8 cellular contexts compared by ENCODE assay signal in the genomic region with DNA sequence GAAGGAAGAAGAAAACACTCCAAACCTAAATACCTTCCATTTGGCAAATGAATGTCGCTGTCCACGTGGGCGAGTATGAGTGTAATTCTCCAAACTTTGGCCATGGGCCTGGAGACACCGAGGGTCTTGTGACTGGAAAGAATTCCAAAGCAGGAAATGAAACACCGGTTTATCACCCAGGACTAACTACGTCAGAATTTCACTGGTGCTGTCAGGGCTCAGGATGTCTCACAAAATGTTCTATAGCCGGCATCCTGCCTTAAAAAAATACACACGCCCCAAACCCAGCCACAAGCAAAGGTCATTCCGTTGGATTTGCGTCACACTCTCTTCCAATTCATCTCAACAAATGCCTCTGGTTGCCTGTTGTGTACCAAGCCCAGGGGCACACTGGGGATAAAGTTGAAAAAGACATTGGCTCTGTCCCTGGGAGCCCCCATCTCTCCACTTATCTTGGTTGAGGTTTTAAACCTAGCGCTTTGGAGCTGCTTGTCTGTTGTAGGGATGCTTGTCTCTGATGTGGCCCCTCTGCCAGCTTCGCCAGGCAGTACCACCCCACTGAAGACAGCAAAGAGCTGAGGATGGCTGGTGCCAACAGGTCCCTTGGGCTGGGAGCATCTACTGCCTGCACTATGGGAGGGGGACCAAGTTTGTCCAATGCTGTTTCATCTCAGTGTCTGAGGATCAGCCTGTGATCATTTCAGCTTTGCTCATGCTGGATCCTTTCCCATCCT. TPM values are rescaled to one million over a fixed set of nuclear protein-coding genes. Genes with fewer than 3 reads are reported as not detected.
A peak's percentile ranks its signal among the peaks of the same experiment; 100 is the strongest.
DNase-seq lines count a peak whose midpoint lies in the region; ATAC-seq, FAIRE-seq and TF ChIP-seq lines count a peak whose summit lies in the region.

No MANE protein-coding gene starts in this region.

- H3K9me3 Mint-ChIP-seq in astrocyte (ENCODE audit: unreplicated experiment) = peaks cover 13% of the 10 kb centered on the region
- peaks cover 10 to 18% of the 10 kb centered on the region in 2 donors for H3K9me3 Mint-ChIP-seq in stimulated activated naive CD8-positive, alpha-beta T cell treated with anti-CD3 and anti-CD28 coated beads, Interleukin-15, amount 100 ng/mL, for 72 hours

- H3K27ac ChIP-seq in astrocyte (ENCODE audit: low read depth, low read length) = peak overlapping the region; percentile 100

- H3K9ac ChIP-seq in astrocyte (ENCODE audit: low read length) = peak overlapping the region; percentile 93

- no peaks in the 10 kb centered on the region for H3K36me3 ChIP-seq in astrocyte (ENCODE audit: insufficient read depth, low read length)

- peak; percentile 26 for FAIRE-seq in astrocyte (lab: Jason Lieb, UNC)

- H3K4me1 ChIP-seq in astrocyte (ENCODE audit: insufficient read depth, low read length) = peaks cover 46% of the 10 kb centered on the region

- peak overlapping the region; percentile 82 for H3K4me2 ChIP-seq in astrocyte (ENCODE audit: low read length)

- no peaks in the 10 kb centered on the region for H3K27me3 ChIP-seq in astrocyte (ENCODE audit: insufficient read depth, low read length)

- H3K4me3 Mint-ChIP-seq in astrocyte (ENCODE audit: unreplicated experiment) = peak overlapping the region; percentile 50
- H3K4me3 Mint-ChIP-seq in stimulated activated naive CD8-positive, alpha-beta T cell treated with anti-CD3 and anti-CD28 coated beads, Interleukin-15, amount 100 ng/mL, for 72 hours = peak overlapping the region; percentile 55 to 64

- H3K4me3 ChIP-seq in astrocyte (ENCODE audit: insufficient read depth, low read depth, low read length) = peak overlapping the region; percentile 41

- no peaks in the 10 kb centered on the region for H3K27me3 Mint-ChIP-seq in astrocyte (ENCODE audit: low read depth, unreplicated experiment)
- H3K27me3 Mint-ChIP-seq in stimulated activated naive CD8-positive, alpha-beta T cell treated with anti-CD3 and anti-CD28 coated beads, Interleukin-15, amount 100 ng/mL, for 72 hours = peaks cover 26% of the 10 kb centered on the region

- H3K27ac Mint-ChIP-seq in astrocyte (ENCODE audit: unreplicated experiment) = peak overlapping the region; percentile 86
- H3K27ac Mint-ChIP-seq in stimulated activated naive CD8-positive, alpha-beta T cell treated with anti-CD3 and anti-CD28 coated beads, Interleukin-15, amount 100 ng/mL, for 72 hours = peak overlapping the region; percentile 92 to 94

- H3K79me2 ChIP-seq in astrocyte (ENCODE audit: insufficient read depth, low read length) = no peaks in the 10 kb centered on the region

- H3K36me3 Mint-ChIP-seq in astrocyte (ENCODE audit: low read depth, unreplicated experiment) = peaks cover 2% of the 10 kb centered on the region

- DNase-seq in astrocyte (ENCODE audit: low read depth) = peak; percentile 99
- peak; percentile 66 for DNase-seq in kidney tubule cell (ENCODE audit: low spot score)
- DNase-seq in stimulated activated naive CD8-positive, alpha-beta T cell treated with anti-CD3 and anti-CD28 coated beads, Interleukin-15, amount 100 ng/mL, for 72 hours = no peak
- no peak for DNase-seq in NCI-H2227 treated with DMSO at 0.1 percent for 48 hours (lab: John Stamatoyannopoulos, UW)
- DNase-seq in NCI-H526 (lab: John Stamatoyannopoulos, UW) = no peak

- ATAC-seq in HG03354 (IDR thresholded peaks at IDR 0.05; ENCODE audit: poor library complexity, severe bottlenecking, unreplicated experiment) (peak; percentile 9), HG03108 (IDR thresholded peaks at IDR 0.05; ENCODE audit: unreplicated experiment) (no peak), GM19455 (IDR thresholded peaks at IDR 0.05; ENCODE audit: unreplicated experiment) (no peak)
- peak; percentile 39 for ATAC-seq in stimulated activated naive CD8-positive, alpha-beta T cell treated with anti-CD3 and anti-CD28 coated beads, Interleukin-15, amount 100 ng/mL, for 72 hours

- no peak overlapping the region for H2AFZ ChIP-seq in astrocyte (ENCODE audit: low read depth, low read length)

- H3K4me1 Mint-ChIP-seq in astrocyte (ENCODE audit: low read depth, unreplicated experiment) = peaks cover 29% of the 10 kb centered on the region
- peaks cover 53% of the 10 kb centered on the region for H3K4me1 Mint-ChIP-seq in stimulated activated naive CD8-positive, alpha-beta T cell treated with anti-CD3 and anti-CD28 coated beads, Interleukin-15, amount 100 ng/mL, for 72 hours

- no peak for TF ChIP-seq CTCF in astrocyte (IDR thresholded peaks at IDR 0.05; ENCODE audit: insufficient read depth, low read depth, low read length)

- no peaks in the 10 kb centered on the region for H3K9me3 ChIP-seq in astrocyte (ENCODE audit: insufficient read depth, low read depth, low read length)

- no peaks in the 10 kb centered on the region for H4K20me1 ChIP-seq in astrocyte (ENCODE audit: insufficient read depth, low read length)

RNA-seq across cellular contexts. Expression of gene GSTO2, which starts 31.2 kb away (rescaled TPM):
- total RNA-seq in astrocyte = 1.2 and 1.9 TPM in 2 replicates

RNA-seq across cellular contexts. Expression of gene ITPRIP, which starts 38.1 kb away (rescaled TPM):
- 21.7 and 21.9 TPM in 2 replicates for total RNA-seq in astrocyte

RNA-seq across cellular contexts. Expression of gene GSTO1, which starts 45.5 kb away (rescaled TPM):
- 127 and 131 TPM in 2 replicates for total RNA-seq in astrocyte

RNA-seq across cellular contexts. Expression of gene CFAP58, which starts 53.5 kb away (rescaled TPM):
- 0.82 and 0.86 TPM in 2 replicates for total RNA-seq in astrocyte

Comparison
In these comparisons a context has a peak if more than half of its experiments do, and no peak if none do; other contexts are left out.
1. ATAC-seq: peak in HG03354 (single experiment) and stimulated activated naive CD8-positive, alpha-beta T cell treated with anti-CD3 and anti-CD28 coated beads, Interleukin-15, amount 100 ng/mL, for 72 hours (single experiment); none in HG03108 (single experiment) and GM19455 (single experiment).
2. DNase-seq: peak in astrocyte (single experiment) and kidney tubule cell (single experiment); none in stimulated activated naive CD8-positive, alpha-beta T cell treated with anti-CD3 and anti-CD28 coated beads, Interleukin-15, amount 100 ng/mL, for 72 hours (0 of 2), NCI-H2227 treated with DMSO at 0.1 percent for 48 hours (single experiment) and NCI-H526 (0 of 2).